8 cellular contexts compared by ENCODE assay signal in genomic region chr9:104093647-104094533, GRCh38. TPM values are rescaled to one million over a fixed set of nuclear protein-coding genes. Genes with fewer than 3 reads are reported as not detected.
A peak's percentile ranks its signal among the peaks of the same experiment; 100 is the strongest.
DNase-seq lines count a peak whose midpoint lies in the region; ATAC-seq and TF ChIP-seq lines count a peak whose summit lies in the region.

Gene SMC2, plus strand, starts transcription at chr9:104094309. Its CDS starts 1,076 bp downstream, at chr9:104095385.

- TF ChIP-seq CTCF in Panc1 (IDR thresholded peaks at IDR 0.05) (no peak), esophagus muscularis mucosa (IDR thresholded peaks at IDR 0.05) (peak in 1 of 3 experiments; percentile 6)

- TSS peak; percentile 98 for BruUV-seq in Panc1 (replicated peaks; lab: Mats Ljungman, UMichigan)

- H3K27me3 ChIP-seq in Panc1 (ENCODE audit: control insufficient read depth, insufficient read depth, low read length) (no peaks in the 10 kb centered on the region), esophagus muscularis mucosa (no peaks in the 10 kb centered on the region), muscle layer of duodenum (ENCODE audit: low read depth, low read length) (no peaks in the 10 kb centered on the region)

- WGBS in esophagus muscularis mucosa = 0% methylated on average over 40 of the region's 58 CpGs

- H3K4me1 ChIP-seq in Panc1 (ENCODE audit: control insufficient read depth, insufficient read depth, low read length) (peaks cover 10% of the 10 kb centered on the region), esophagus muscularis mucosa (peaks cover 22 to 56% (median 50%) of the 10 kb centered on the region in 4 donors), muscle layer of duodenum (ENCODE audit: control insufficient read depth in 1 of 2, insufficient read depth in 2 of 2, low read length in 2 of 2) (peaks cover 7 to 30% of the 10 kb centered on the region in 2 donors)

- H3K4me3 ChIP-seq in Panc1 (ENCODE audit: low read depth in 2 of 2, low read length in 2 of 2) (peak within 1 kb of the TSS; percentile 78 to 90), esophagus muscularis mucosa (peak within 1 kb of the TSS; percentile 59 to 90 (median 74)), muscle layer of duodenum (ENCODE audit: low read depth in 1 of 2, low read length in 2 of 2) (peak within 1 kb of the TSS; percentile 94)

- H3K36me3 ChIP-seq in Panc1 (ENCODE audit: control insufficient read depth, insufficient read depth, low read length) (peaks cover 5% of the 10 kb centered on the region), esophagus muscularis mucosa (no peaks in the 10 kb centered on the region), muscle layer of duodenum (ENCODE audit: control insufficient read depth in 1 of 2, insufficient read depth in 2 of 2, low read length in 2 of 2) (peaks cover 0 to 14% of the 10 kb centered on the region in 2 donors)

- POLR2A ChIA-PET in Panc1 (lab: Charles Lee) = interaction anchor here (0.6 to 0.7 kb wide), 2 partner anchors 50 to 65 kb away, joined by 4 to 14 read pairs; no protein-coding TSS in a partner anchor

- intact Hi-C loops in Panc1 (cut with micrococcal nuclease; ENCODE audit: unreplicated experiment) = no loop called here
- intact Hi-C loops in esophagus muscularis mucosa (cut with DNase I) = loop anchor here (2.0 to 10.0 kb wide), 2 partner anchors 67 to 651 kb away; partner anchors contain the start of gene NIPSNAP3A

- H3K27ac ChIP-seq in Panc1 (ENCODE audit: low read length) (peak within 1 kb of the TSS; percentile 95), esophagus muscularis mucosa (replicated peaks in 1 of 4) (peak within 1 kb of the TSS; percentile 90 to 94 (median 93)), muscle layer of duodenum (ENCODE audit: low read length) (peak within 1 kb of the TSS; percentile 97)

- no peak for TF ChIP-seq EP300 in esophagus muscularis mucosa (IDR thresholded peaks at IDR 0.05)

- no peak for TF ChIP-seq POLR2A in esophagus muscularis mucosa (IDR thresholded peaks at IDR 0.05; ENCODE audit: low read depth)

- in situ Hi-C loops in Panc1 (cut with HindIII; ENCODE audit: low pct_unique_long_range_greater_than_20kb, low sequenced_read_pairs) = no loop called here

- ATAC-seq in GM21723 (IDR thresholded peaks at IDR 0.05; ENCODE audit: unreplicated experiment) (peak; percentile 86), Panc1 (peak; percentile 96)

- DNase-seq in DMS53 (lab: John Stamatoyannopoulos, UW) = peak; percentile 94
- peak; percentile 97 for DNase-seq in KG1 (lab: John Stamatoyannopoulos, UW)
- peak; percentile 74 for DNase-seq in Panc1 (ENCODE audit: low read depth, low spot score)
- DNase-seq in activated T-cell treated with anti-CD3 and anti-CD28 coated beads, Interleukin-2, amount 50 U/mL, for 48 hours = peak; percentile 96
- DNase-seq in esophagus muscularis mucosa (ENCODE audit: extremely low spot score) = peak; percentile 98
- peak; percentile 86 to 89 for DNase-seq in stimulated activated CD8-positive, alpha-beta memory T cell treated with anti-CD3 and anti-CD28 coated beads, Interleukin-7, amount 100 ng/mL, for 4 hours (ENCODE audit: low read depth in 2 of 2)

- CTCF ChIA-PET in Panc1 (lab: Charles Lee) = interaction anchor here (0.6 kb wide), 1 partner anchor 19 kb away, joined by 3 read pairs; no protein-coding TSS in a partner anchor

- H3K9me3 ChIP-seq in Panc1 (ENCODE audit: control insufficient read depth, insufficient read depth, low read depth, low read length) (no peaks in the 10 kb centered on the region), esophagus muscularis mucosa (no peaks in the 10 kb centered on the region), muscle layer of duodenum (ENCODE audit: control insufficient read depth in 1 of 2, low read length in 2 of 2) (no peaks in the 10 kb centered on the region)

RNA-seq across cellular contexts. Expression of gene SMC2, which starts in this region (rescaled TPM):
- total RNA-seq in Panc1 (2021; ENCODE audit: unreplicated experiment) (25.3 TPM), esophagus muscularis mucosa (10 to 100 TPM in 2 of 4 donors, 1 to 10 TPM in 2; 9.8 to 11.5 (median 10.1) TPM)
- polyA plus RNA-seq in Panc1 (2012; ENCODE audit: insufficient read length) = 5.4 TPM

Comparison
In these comparisons a context has a peak if more than half of its experiments do, and no peak if none do; other contexts are left out.
1. Peak in every context shown above with its lines: DNase-seq, ATAC-seq, H3K4me3 ChIP-seq and H3K27ac ChIP-seq.